In genomic region chr17:66985338-66985737, GRCh38 we compare ENCODE assay signal across 2 cellular contexts.
A peak's percentile ranks its signal among the peaks of the same experiment; 100 is the strongest.
TF ChIP-seq lines count a peak whose summit lies in the region.

No MANE protein-coding gene starts in this region.

TF ChIP-seq in SK-N-SH treated with all-trans-retinoic acid at 6 μM for 48 hours, 23 proteins besides CTCF, POLR2A, EP300 and RAD21 (continued from another document):
- TF ChIP-seq ZFP3 (CRISPR knock-in tag; IDR thresholded peaks at IDR 0.05) (peak; percentile 94), CSRNP3 (CRISPR knock-in tag; IDR thresholded peaks at IDR 0.05) (no peak), ISL1 (CRISPR knock-in tag; IDR thresholded peaks at IDR 0.05) (no peak)

TF ChIP-seq in SK-N-SH, 30 proteins besides CTCF, POLR2A, EP300 and RAD21:
- TF ChIP-seq USF2 (IDR thresholded peaks at IDR 0.05; ENCODE audit: borderline replicate concordance, low read depth, low read length), result no peak
- TF ChIP-seq FOXM1 (IDR thresholded peaks at IDR 0.05; ENCODE audit: low read depth), result no peak
- TF ChIP-seq YY1 (IDR thresholded peaks at IDR 0.05; ENCODE audit: low read depth), result no peak
- TF ChIP-seq USF1 (IDR thresholded peaks at IDR 0.05; ENCODE audit: borderline replicate concordance, low read depth), result no peak
- TF ChIP-seq FOXJ3 (CRISPR knock-in tag; IDR thresholded peaks at IDR 0.05), result no peak
- TF ChIP-seq GATA2 (CRISPR knock-in tag; IDR thresholded peaks at IDR 0.05), result no peak
- no peak for TF ChIP-seq ELF1 (IDR thresholded peaks at IDR 0.05)
- TF ChIP-seq EZH2phosphoT487 (IDR thresholded peaks at IDR 0.05; ENCODE audit: borderline replicate concordance, low read depth), result no peak
- no peak for TF ChIP-seq SIN3A (IDR thresholded peaks at IDR 0.05; ENCODE audit: borderline replicate concordance, low read depth, low read length)
- no peak for TF ChIP-seq MAX (IDR thresholded peaks at IDR 0.05; ENCODE audit: low read depth)
- TF ChIP-seq REST (IDR thresholded peaks at IDR 0.05; ENCODE audit: low read depth, low read length), result no peak
- no peak for TF ChIP-seq CHD2 (IDR thresholded peaks at IDR 0.05; ENCODE audit: low read length, partially characterized antibody)
- no peak for TF ChIP-seq TEAD4 (IDR thresholded peaks at IDR 0.05; ENCODE audit: borderline replicate concordance, insufficient read depth)
- TF ChIP-seq TAF1 (IDR thresholded peaks at IDR 0.05; ENCODE audit: borderline replicate concordance, low read depth, low read length), result no peak
- TF ChIP-seq NRF1 (IDR thresholded peaks at IDR 0.05; ENCODE audit: low read depth, low read length), result no peak
TF ChIP-seq in SK-N-SH: peak in this region for 0.
